Comparison of ENCODE assay signal across 8 cellular contexts in the genomic region with DNA sequence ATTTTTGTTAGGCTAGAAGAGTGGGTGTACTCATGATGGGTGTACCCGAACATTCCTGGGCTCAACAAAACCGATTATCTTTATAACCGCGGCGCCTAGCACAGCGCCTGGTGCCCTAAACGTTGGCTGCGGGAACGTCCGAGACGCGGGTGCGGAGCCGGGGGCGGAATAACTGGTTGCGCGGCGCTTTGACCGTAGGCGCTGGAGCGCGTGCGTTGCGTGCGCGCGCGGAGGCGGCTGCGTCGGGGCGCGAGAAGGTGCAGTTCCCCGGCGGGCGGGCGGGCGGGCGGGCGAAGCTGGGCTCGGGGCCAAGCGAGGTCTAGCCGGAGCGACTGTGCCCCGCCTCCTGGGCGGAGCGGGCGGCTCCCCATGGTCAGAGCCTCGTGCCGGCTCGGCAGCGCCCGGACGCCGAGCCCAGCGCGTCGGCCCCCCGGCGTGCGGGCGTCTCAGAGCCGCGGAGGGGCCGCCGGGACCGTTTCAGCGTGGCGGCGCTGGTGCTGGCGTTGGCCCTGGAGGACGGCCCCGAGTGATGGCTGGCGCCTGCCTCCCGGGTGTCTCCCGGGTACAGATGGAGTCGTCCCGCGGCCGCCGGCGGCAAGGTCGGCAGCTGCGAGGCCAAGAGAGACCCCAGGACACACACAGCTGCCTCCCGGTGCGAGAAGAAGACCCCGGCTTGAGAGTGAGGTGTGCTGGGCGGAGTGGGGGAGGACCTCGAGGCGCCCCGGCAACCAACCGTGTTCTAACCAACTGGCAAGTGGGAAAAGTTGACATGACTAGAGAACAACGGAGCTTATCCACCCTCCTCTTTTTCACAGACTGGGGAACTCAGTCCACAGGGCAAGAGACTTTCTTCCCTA. TPM values are rescaled to one million over a fixed set of nuclear protein-coding genes. Genes with fewer than 3 reads are reported as not detected.
DNase-seq lines count a peak whose midpoint lies in the region; ATAC-seq and TF ChIP-seq lines count a peak whose summit lies in the region.

TSS of gene PLAAT1 (plus strand) at position 373 of the 857 bp plus-strand sequence. CDS start 14,429 bp downstream, outside the sequence.

- H3K4me1 Mint-ChIP-seq in endothelial cell (ENCODE audit: unreplicated experiment) = peaks cover 6% of the 10 kb centered on the region

- no peaks in the 10 kb centered on the region for H3K9me3 Mint-ChIP-seq in endothelial cell (ENCODE audit: unreplicated experiment)

- no peak within 1 kb of the TSS for H2BK120ac ChIP-seq in mesendoderm (ENCODE audit: low read depth, low read length)

- no peak within 1 kb of the TSS for H3K27ac Mint-ChIP-seq in endothelial cell (ENCODE audit: unreplicated experiment)

- no peaks in the 10 kb centered on the region for H3K4me1 ChIP-seq in mesendoderm (ENCODE audit: control insufficient read depth, low read depth, low read length)

- H3K27me3 ChIP-seq in MG63 (no peaks in the 10 kb centered on the region), mesendoderm (ENCODE audit: insufficient read depth, low read length, poor library complexity) (no peaks in the 10 kb centered on the region)

- H3K36me3 ChIP-seq in MG63 (no peaks in the 10 kb centered on the region), mesendoderm (ENCODE audit: control insufficient read depth, insufficient read depth, low read length) (no peaks in the 10 kb centered on the region)

- no peaks in the 10 kb centered on the region for H3K27me3 Mint-ChIP-seq in endothelial cell (ENCODE audit: unreplicated experiment)

- no peak within 1 kb of the TSS for H2AK5ac ChIP-seq in mesendoderm (ENCODE audit: low read length)

- no peak within 1 kb of the TSS for H4K8ac ChIP-seq in mesendoderm (ENCODE audit: low read depth, low read length)

- peak; percentile 99 for DNase-seq in DMS 273 (lab: John Stamatoyannopoulos, UW; ENCODE audit: unreplicated experiment)
- DNase-seq in GM20000 (ENCODE audit: low spot score) = peak; percentile 53
- peak; percentile 88 for DNase-seq in MG63
- peak; percentile 85 for DNase-seq in SK-MEL-5 (ENCODE audit: low read depth, low spot score)
- peak; percentile 72 for DNase-seq in endothelial cell (ENCODE audit: low spot score)
- peak; percentile 78 for DNase-seq in mesendoderm
- peak; percentile 35 for DNase-seq in superior temporal gyrus (ENCODE audit: extremely low spot score)

- TF ChIP-seq CTCF in GM20000 (IDR thresholded peaks at IDR 0.05; ENCODE audit: extremely low read depth, missing control alignments) (no peak), endothelial cell (IDR thresholded peaks at IDR 0.05; ENCODE audit: unreplicated experiment) (no peak)

- H3K27ac ChIP-seq in mesendoderm (ENCODE audit: low read depth, low read length) = no peak within 1 kb of the TSS

- peak within 1 kb of the TSS; percentile 60 for H3K4me2 ChIP-seq in mesendoderm (ENCODE audit: low read length)

- H3K79me1 ChIP-seq in mesendoderm (ENCODE audit: low read length) = no peaks in the 10 kb centered on the region

- H2BK15ac ChIP-seq in mesendoderm (replicated peaks; ENCODE audit: low read depth) = no peak within 1 kb of the TSS

- H3K79me2 ChIP-seq in mesendoderm (ENCODE audit: control insufficient read depth, insufficient read depth, low read length) = no peaks in the 10 kb centered on the region

- in situ Hi-C loops in SK-MEL-5 (cut with HindIII; ENCODE audit: low pct_unique_long_range_greater_than_20kb, low sequenced_read_pairs) = no loop called here

- no peak for ATAC-seq in HG02623 (IDR thresholded peaks at IDR 0.05; ENCODE audit: unreplicated experiment)

- H3K36me3 Mint-ChIP-seq in endothelial cell (ENCODE audit: low read depth, unreplicated experiment) = no peaks in the 10 kb centered on the region

- H3K23ac ChIP-seq in mesendoderm (ENCODE audit: low read length) = no peak within 1 kb of the TSS

- peak within 1 kb of the TSS; percentile 93 for H3K4me3 Mint-ChIP-seq in endothelial cell (ENCODE audit: unreplicated experiment)

- peak within 1 kb of the TSS; percentile 18 for H3K4ac ChIP-seq in mesendoderm (ENCODE audit: low read depth, low read length)

- no CpG with 5 or more reads among the region's 93 CpGs for WGBS in mesendoderm (ENCODE audit: extremely low coverage, insufficient coverage, low lambda C conversion rate)

- H3K56ac ChIP-seq in mesendoderm (ENCODE audit: low read length) = peak within 1 kb of the TSS; percentile 73

- H2BK5ac ChIP-seq in mesendoderm (ENCODE audit: low read length) = no peak within 1 kb of the TSS

- H4K5ac ChIP-seq in mesendoderm (ENCODE audit: low read length) = no peak within 1 kb of the TSS

- H3K9me3 ChIP-seq in MG63 = no peaks in the 10 kb centered on the region; the same call in 1 of the 2 replicates

- H3K9ac ChIP-seq in mesendoderm (ENCODE audit: low read length) = peak within 1 kb of the TSS; percentile 59

- H3K4me3 ChIP-seq in MG63 (peak within 1 kb of the TSS; percentile 62), mesendoderm (ENCODE audit: low read length) (peak within 1 kb of the TSS; percentile 13)

- H3K18ac ChIP-seq in mesendoderm (ENCODE audit: low read length) = peak within 1 kb of the TSS; percentile 32

RNA-seq across cellular contexts. Expression of gene PLAAT1, which starts in this region (rescaled TPM):
- 16.7 and 19.1 TPM in 2 replicates for total RNA-seq in MG63 (2014; rRNA removed; shearing (Covaris generic); ENCODE audit: low replicate concordance)
- total RNA-seq in SK-MEL-5 (2014; rRNA removed; shearing (Covaris generic)) = 19.3 and 21.1 TPM in 2 replicates
- polyA plus RNA-seq in SK-MEL-5 (2015; cell fraction: cytosol; rRNA removed) = 8.0 and 12.2 TPM in 2 replicates
- 5.8 and 22.2 TPM in 2 replicates for polyA plus RNA-seq in SK-MEL-5 (2015; cell fraction: nucleus; rRNA removed)
- total RNA-seq in endothelial cell (ENCODE audit: unreplicated experiment) = 1.7 TPM
- polyA plus RNA-seq in mesendoderm (2013, experiment 1 of 2) = 2.6 TPM
- polyA plus RNA-seq in mesendoderm (2013, experiment 2 of 2) = 2.8 TPM

Comparison
In these comparisons a context has a peak if more than half of its experiments do, and no peak if none do; other contexts are left out.
1. DNase-seq: peak in every context shown above with its lines; median percentile 99 in DMS 273; 88 in MG63; 85 in SK-MEL-5; 78 in mesendoderm; 72 in endothelial cell; 53 in GM20000; 35 in superior temporal gyrus.